In genomic region chr17:13333661-13334060, GRCh38 we compare ENCODE assay signal across 29 cellular contexts.
"Had no signal": no experiment of that assay in that cellular context is flagged by ENCODE, and none has a peak within 500 bp of the region (broad histone marks: within the 10 kb centered on the region; RNA-seq: fewer than 3 reads in every experiment).

No MANE protein-coding gene starts in this region.

- H3K4me3 Mint-ChIP-seq: mesothelial cell of epicardium; naive B cell; natural killer cell; nephron progenitor cell; stimulated activated effector memory CD8-positive, alpha-beta T cell treated with anti-CD3 and anti-CD28 coated beads, Interleukin-12 subunit alpha, Interleukin-12 subunit beta, amount 100 ng/mL, for 72 hours; stimulated activated naive CD8-positive, alpha-beta T cell treated with anti-CD3 and anti-CD28 coated beads, Interleukin-15, Interleukin-2, amounts not matched to agents 100 ng/mL and 50 ng/mL, for 24 hours had no signal

- ATAC-seq: heart right ventricle; left colon; left lung; natural killer cell; right cardiac atrium; stimulated activated effector memory CD8-positive, alpha-beta T cell treated with anti-CD3 and anti-CD28 coated beads, Interleukin-12 subunit alpha, Interleukin-12 subunit beta, amount 100 ng/mL, for 72 hours; upper lobe of right lung had no signal

- H3K36me3 ChIP-seq: heart right ventricle, left lung, ovary, sigmoid colon, spleen, suprapubic skin, thoracic aorta, tibial artery, upper lobe of right lung, uterus had no signal

- H3K4me3 ChIP-seq: heart right ventricle, left lung, lung, ovary, sigmoid colon, spleen, suprapubic skin, thoracic aorta, tibial artery, upper lobe of right lung, uterus had no signal

- H3K4me1 ChIP-seq: left lung, tibial artery, upper lobe of right lung, uterus had no signal

- H3K9me3 ChIP-seq: left lung, ovary, sigmoid colon, spleen, suprapubic skin, thoracic aorta, tibial artery, upper lobe of right lung, uterus had no signal

- H3K27ac ChIP-seq: heart right ventricle, left lung, ovary, sigmoid colon, spleen, suprapubic skin, thoracic aorta, tibial artery, upper lobe of right lung, uterus had no signal

- H3K36me3 Mint-ChIP-seq: naive B cell; stimulated activated effector memory CD8-positive, alpha-beta T cell treated with anti-CD3 and anti-CD28 coated beads, Interleukin-12 subunit alpha, Interleukin-12 subunit beta, amount 100 ng/mL, for 72 hours had no signal

- DNase-seq: heart right ventricle; hippocampal formation; kidney; left colon; left lung; mesendoderm; naive B cell; natural killer cell; nephron progenitor cell; ovary; retina; right cardiac atrium; sigmoid colon; small intestine; spleen; stimulated activated CD4-positive, alpha-beta T cell treated with anti-CD3 and anti-CD28 coated beads, Interleukin-4, amount 100 ng/mL, for 24 hours; stimulated activated naive CD4-positive, alpha-beta T cell; tibial artery; trophoblast cell; upper lobe of right lung; uterus had no signal

- H3K27me3 Mint-ChIP-seq: progenitor cell of endocrine pancreas had no signal

- H3K4me1 Mint-ChIP-seq: naive B cell; stimulated activated effector memory CD8-positive, alpha-beta T cell treated with anti-CD3 and anti-CD28 coated beads, Interleukin-12 subunit alpha, Interleukin-12 subunit beta, amount 100 ng/mL, for 72 hours had no signal

- FAIRE-seq: islet of Langerhans, kidney, small intestine had no signal

- H3K27ac Mint-ChIP-seq: mesothelial cell of epicardium; naive B cell; natural killer cell; nephron progenitor cell; progenitor cell of endocrine pancreas; stimulated activated effector memory CD8-positive, alpha-beta T cell treated with anti-CD3 and anti-CD28 coated beads, Interleukin-12 subunit alpha, Interleukin-12 subunit beta, amount 100 ng/mL, for 72 hours; stimulated activated naive CD8-positive, alpha-beta T cell treated with anti-CD3 and anti-CD28 coated beads, Interleukin-15, Interleukin-2, amounts not matched to agents 100 ng/mL and 50 ng/mL, for 24 hours had no signal

- H3K9me3 Mint-ChIP-seq: nephron progenitor cell; stimulated activated naive CD8-positive, alpha-beta T cell treated with anti-CD3 and anti-CD28 coated beads, Interleukin-15, Interleukin-2, amounts not matched to agents 100 ng/mL and 50 ng/mL, for 24 hours had no signal

- H3K27me3 ChIP-seq: ovary, suprapubic skin, tibial artery, uterus had no signal
